Comparison of ENCODE assay signal across 29 cellular contexts in the genomic region with DNA sequence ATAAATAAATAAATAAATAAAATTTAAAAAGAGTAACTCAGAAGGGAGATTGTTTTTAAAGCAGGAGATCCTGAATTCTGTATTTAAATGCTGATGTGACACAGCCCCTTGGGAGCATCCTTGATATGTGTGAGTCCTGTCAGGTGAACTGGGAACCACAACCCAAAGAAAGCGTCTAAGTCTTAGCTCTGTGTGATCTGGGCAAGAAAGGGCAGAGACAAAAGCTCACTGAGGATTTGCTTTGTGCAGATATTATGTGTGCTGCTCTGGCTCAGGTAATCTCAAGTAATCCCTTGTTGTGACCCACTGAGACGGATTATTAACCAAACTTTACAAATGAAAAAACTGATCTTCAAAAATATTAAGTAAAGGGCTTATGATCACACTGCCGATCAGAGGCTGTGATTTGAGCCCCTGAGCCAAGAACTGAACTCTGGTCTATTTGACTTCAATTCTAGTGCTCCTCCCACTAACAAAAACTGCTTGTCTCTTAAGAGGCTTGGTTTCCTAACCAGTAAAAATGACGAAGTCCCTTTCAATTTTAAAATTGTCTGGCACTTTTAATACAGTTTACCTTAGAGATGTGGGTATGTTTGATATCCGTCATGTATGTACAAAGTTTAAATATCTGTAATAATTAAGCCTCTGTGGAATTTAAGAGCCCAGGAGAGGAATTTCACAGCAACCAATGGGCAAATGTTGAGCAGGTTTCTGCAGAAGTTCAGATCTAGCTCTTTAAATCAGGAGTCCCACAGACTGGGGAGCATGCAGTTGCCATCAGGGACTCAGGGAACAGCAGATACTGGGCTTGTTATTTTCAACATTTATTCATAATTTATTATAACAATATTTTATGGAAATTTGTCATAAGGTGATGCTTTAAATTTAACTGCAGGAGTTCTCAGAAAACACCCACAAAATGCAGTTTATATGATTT. TPM values are rescaled to one million over a fixed set of nuclear protein-coding genes. Genes with fewer than 3 reads are reported as not detected.
"Had no signal": no experiment of that assay in that cellular context is flagged by ENCODE, and none has a peak within 500 bp of the region (broad histone marks: within the 10 kb centered on the region; RNA-seq: fewer than 3 reads in every experiment).

No MANE protein-coding gene starts in this region.

- H3K36me3 ChIP-seq: breast epithelium, gastrocnemius medialis, thoracic aorta, uterus had no signal

- H3K27me3 Mint-ChIP-seq: activated CD4-positive, alpha-beta T cell treated with anti-CD3 and anti-CD28 coated beads, Interleukin-2, amount 10 ng/mL, durations not matched to agents 24 days and 14 days; activated naive CD4-positive, alpha-beta T cell treated with anti-CD3 and anti-CD28 coated beads, Interleukin-2, amount 50 U/mL, for 24 hours; T-helper 17 cell; type B pancreatic cell had no signal

- H3K9me3 ChIP-seq: breast epithelium, gastrocnemius medialis, thoracic aorta, uterus had no signal

- H3K9me3 Mint-ChIP-seq: activated naive CD4-positive, alpha-beta T cell treated with anti-CD3 and anti-CD28 coated beads, Interleukin-2, amount 50 U/mL, for 24 hours; activated T-cell treated with anti-CD3 and anti-CD28 coated beads, Interleukin-2, amount 50 U/mL, for 4 hours; memory B cell; type B pancreatic cell had no signal

- H3K4me1 Mint-ChIP-seq: neural crest cell had no signal

- H3K27ac Mint-ChIP-seq: activated CD4-positive, alpha-beta memory T cell treated with anti-CD3 and anti-CD28 coated beads for 36 hours; activated CD4-positive, alpha-beta T cell treated with anti-CD3 and anti-CD28 coated beads, Interleukin-2, amount 10 ng/mL, durations not matched to agents 24 days and 14 days; activated naive CD4-positive, alpha-beta T cell treated with anti-CD3 and anti-CD28 coated beads, Interleukin-2, amount 50 U/mL, for 24 hours; activated naive CD8-positive, alpha-beta T cell treated with anti-CD3 and anti-CD28 coated beads, Interleukin-2, amount 50 U/mL, for 24 hours; activated T-helper 2 cell treated with anti-CD3 and anti-CD28 coated beads, Interferon-gamma antibody, Interleukin-2, Interleukin-4, amounts not matched to agents 10 μg/mL and 5 μg/mL and 100 μg/mL, durations not matched to agents 14 hours and 24 hours and 36 hours; memory B cell; naive thymus-derived CD4-positive, alpha-beta T cell; T-helper 17 cell; type B pancreatic cell had no signal

- H3K27ac ChIP-seq: breast epithelium, epithelial cell of prostate, gastrocnemius medialis, spleen, thoracic aorta, uterus had no signal

- H3K27me3 ChIP-seq: breast epithelium, gastrocnemius medialis, spleen, uterus had no signal

- DNase-seq: activated CD4-positive, alpha-beta memory T cell treated with anti-CD3 and anti-CD28 coated beads for 36 hours; activated CD4-positive, alpha-beta T cell treated with anti-CD3 and anti-CD28 coated beads, Interleukin-2, amount 10 ng/mL, durations not matched to agents 24 days and 14 days; activated CD4-positive, CD25-positive, alpha-beta regulatory T cell treated with anti-CD3 and anti-CD28 coated beads, Interleukin-2, amount 50 U/mL, for 72 hours; activated CD8-positive, alpha-beta memory T cell treated with anti-CD3 and anti-CD28 coated beads, Interleukin-2, amount 50 U/mL, for 48 hours; activated naive CD8-positive, alpha-beta T cell treated with anti-CD3 and anti-CD28 coated beads, Interleukin-2, amount 50 U/mL, for 24 hours; activated T-cell treated with anti-CD3 and anti-CD28 coated beads, Interleukin-2, amount 50 U/mL, for 4 hours; central memory CD4-positive, alpha-beta T cell; dermis blood vessel endothelial cell; effector CD4-positive, alpha-beta T cell; gastrocnemius medialis; glutamatergic neuron; islet precursor cell; midbrain; naive thymus-derived CD4-positive, alpha-beta T cell; occipital lobe; right cardiac atrium; spleen; stimulated activated naive CD4-positive, alpha-beta T cell treated with Interleukin-2 at 50 U/mL for 16 hours; T-helper 17 cell; T1000; uterus had no signal

- H3K4me3 Mint-ChIP-seq: activated CD4-positive, alpha-beta memory T cell treated with anti-CD3 and anti-CD28 coated beads for 36 hours; activated CD4-positive, alpha-beta T cell treated with anti-CD3 and anti-CD28 coated beads, Interleukin-2, amount 10 ng/mL, durations not matched to agents 24 days and 14 days; activated naive CD4-positive, alpha-beta T cell treated with anti-CD3 and anti-CD28 coated beads, Interleukin-2, amount 50 U/mL, for 24 hours; activated naive CD8-positive, alpha-beta T cell treated with anti-CD3 and anti-CD28 coated beads, Interleukin-2, amount 50 U/mL, for 24 hours; activated T-cell treated with anti-CD3 and anti-CD28 coated beads, Interleukin-2, amount 50 U/mL, for 4 hours; memory B cell; naive thymus-derived CD4-positive, alpha-beta T cell; neural crest cell; T-helper 17 cell; type B pancreatic cell had no signal

- ATAC-seq: activated naive CD8-positive, alpha-beta T cell treated with anti-CD3 and anti-CD28 coated beads, Interleukin-2, amount 50 U/mL, for 24 hours; activated T-cell treated with anti-CD3 and anti-CD28 coated beads, Interleukin-2, amount 50 U/mL, for 4 hours; gastrocnemius medialis; naive thymus-derived CD4-positive, alpha-beta T cell; right cardiac atrium; T-helper 17 cell had no signal

- H3K4me1 ChIP-seq: breast epithelium, gastrocnemius medialis, uterus had no signal

- H3K4me3 ChIP-seq: breast epithelium, gastrocnemius medialis, spleen, thoracic aorta, uterus had no signal

RNA-seq across cellular contexts. Expression of a gene that starts 46.1 kb away (rescaled TPM):
- total RNA-seq: neural crest cell had no signal
